In genomic region chr3:19155375-19155774, GRCh38 we compare ENCODE assay signal across 9 cellular contexts.
"Had no signal": no experiment of that assay in that cellular context is flagged by ENCODE, and none has a peak within 500 bp of the region (broad histone marks: within the 10 kb centered on the region; RNA-seq: fewer than 3 reads in every experiment).

No MANE protein-coding gene starts in this region.

- H3K9me3 ChIP-seq: gastroesophageal sphincter, left lung had no signal

- DNase-seq: activated CD4-positive, alpha-beta memory T cell treated with anti-CD3 and anti-CD28 coated beads for 36 hours; activated CD8-positive, alpha-beta memory T cell treated with anti-CD3 and anti-CD28 coated beads, Interleukin-2, amount 10 ng/mL, durations not matched to agents 7 days and 5 days; activated naive CD4-positive, alpha-beta T cell treated with anti-CD3 and anti-CD28 coated beads, Interleukin-2, amount 50 U/mL, for 16 hours; activated T-cell treated with anti-CD3 and anti-CD28 coated beads, Interleukin-2, amount 50 U/mL, for 1 hour; erythroblast; kidney; left lung had no signal

- H3K36me3 ChIP-seq: gastroesophageal sphincter, left lung had no signal

- H3K4me1 ChIP-seq: gastroesophageal sphincter, left lung had no signal

- H3K4me3 ChIP-seq: gastroesophageal sphincter, left lung, skin epidermis had no signal

- H3K27ac ChIP-seq: gastroesophageal sphincter, left lung, skin epidermis had no signal
